In genomic region chr17:1627987-1628855, GRCh38 we compare ENCODE assay signal across 8 cellular contexts. TPM values are rescaled to one million over a fixed set of nuclear protein-coding genes. Genes with fewer than 3 reads are reported as not detected.
DNase-seq lines count a peak whose midpoint lies in the region; ATAC-seq, FAIRE-seq and TF ChIP-seq lines count a peak whose summit lies in the region.

SLC43A2 (minus strand) TSS chr17:1628834; CDS start chr17:1627874, 960 bp downstream.

- ATAC-seq in GM21447 (IDR thresholded peaks at IDR 0.05; ENCODE audit: unreplicated experiment) = peak; percentile 43
- peak; percentile 86 to 89 for ATAC-seq in natural killer cell treated with Interleukin-12 subunit alpha and Interleukin-12 subunit beta and Interleukin-15 and Interleukin-18, amount 100 ng/mL, for 72 hours
- peak; percentile 75 for ATAC-seq in stimulated activated naive CD8-positive, alpha-beta T cell treated with anti-CD3 and anti-CD28 coated beads, Interleukin-15, Interleukin-2, amounts not matched to agents 100 U/mL and 50 U/mL, for 24 hours

- no peak for FAIRE-seq in D721Med (lab: Jason Lieb, UNC)

- no peak for TF ChIP-seq CTCF in D721Med (IDR thresholded peaks at IDR 0.05; ENCODE audit: insufficient read depth, missing control alignments)

- peaks cover 2% of the 10 kb centered on the region for H3K27me3 Mint-ChIP-seq in IgD-negative memory B cell
- peaks cover 7 to 11% of the 10 kb centered on the region in 2 donors for H3K27me3 Mint-ChIP-seq in natural killer cell treated with Interleukin-12 subunit alpha and Interleukin-12 subunit beta and Interleukin-15 and Interleukin-18, amount 100 ng/mL, for 72 hours

- H3K9me3 Mint-ChIP-seq in IgD-negative memory B cell = no peaks in the 10 kb centered on the region
- no peaks in the 10 kb centered on the region for H3K9me3 Mint-ChIP-seq in natural killer cell treated with Interleukin-12 subunit alpha and Interleukin-12 subunit beta and Interleukin-15 and Interleukin-18, amount 100 ng/mL, for 72 hours

- peak within 1 kb of the TSS; percentile 95 to 100 (median 98) for H3K4me3 Mint-ChIP-seq in IgD-negative memory B cell
- peak within 1 kb of the TSS; percentile 87 for H3K4me3 Mint-ChIP-seq in natural killer cell treated with Interleukin-12 subunit alpha and Interleukin-12 subunit beta and Interleukin-15 and Interleukin-18, amount 100 ng/mL, for 72 hours

- peaks cover 3% of the 10 kb centered on the region for H3K36me3 Mint-ChIP-seq in IgD-negative memory B cell
- no peaks in the 10 kb centered on the region for H3K36me3 Mint-ChIP-seq in natural killer cell treated with Interleukin-12 subunit alpha and Interleukin-12 subunit beta and Interleukin-15 and Interleukin-18, amount 100 ng/mL, for 72 hours

- H3K27ac Mint-ChIP-seq in IgD-negative memory B cell = peak within 1 kb of the TSS; percentile 95 to 100 (median 96)
- peak within 1 kb of the TSS; percentile 56 to 81 for H3K27ac Mint-ChIP-seq in natural killer cell treated with Interleukin-12 subunit alpha and Interleukin-12 subunit beta and Interleukin-15 and Interleukin-18, amount 100 ng/mL, for 72 hours

- DNase-seq in D721Med (ENCODE audit: insufficient read length, low spot score) (peak; percentile 91), RKO (ENCODE audit: low spot score) (peak; percentile 87), activated gamma-delta T cell (lab: John Stamatoyannopoulos, UW) (peak; percentile 68), fibroblast of the conjunctiva (ENCODE audit: low read depth) (peak; percentile 30)
- peak; percentile 86 for DNase-seq in natural killer cell treated with Interleukin-12 subunit alpha and Interleukin-12 subunit beta and Interleukin-15 and Interleukin-18, amount 100 ng/mL, for 72 hours (ENCODE audit: low spot score)
- peak; percentile 85 for DNase-seq in stimulated activated naive CD8-positive, alpha-beta T cell treated with anti-CD3 and anti-CD28 coated beads, Interleukin-15, Interleukin-2, amounts not matched to agents 100 U/mL and 50 U/mL, for 24 hours

- peaks cover 37 to 39% (median 37%) of the 10 kb centered on the region in 3 donors for H3K4me1 Mint-ChIP-seq in IgD-negative memory B cell
- peaks cover 12 to 14% of the 10 kb centered on the region in 2 donors for H3K4me1 Mint-ChIP-seq in natural killer cell treated with Interleukin-12 subunit alpha and Interleukin-12 subunit beta and Interleukin-15 and Interleukin-18, amount 100 ng/mL, for 72 hours (ENCODE audit: low read depth in 2 of 2)

RNA-seq across cellular contexts. Expression of gene SLC43A2, which starts in this region (rescaled TPM):
- 27.3 TPM for polyA plus RNA-seq in IgD-negative memory B cell
- 1 to 10 TPM; 4.9 to 5.0 TPM for total RNA-seq in natural killer cell treated with Interleukin-12 subunit alpha and Interleukin-12 subunit beta and Interleukin-15 and Interleukin-18, amount 100 ng/mL, for 72 hours

Comparison
In these comparisons a context has a peak if more than half of its experiments do, and no peak if none do; other contexts are left out.
1. Peak in every context shown above with its lines: DNase-seq and ATAC-seq.
2. DNase-seq: peak in every context shown above with its lines; median percentile 91 in D721Med; 87 in RKO; 86 in natural killer cell treated with Interleukin-12 subunit alpha and Interleukin-12 subunit beta and Interleukin-15 and Interleukin-18, amount 100 ng/mL, for 72 hours; 85 in stimulated activated naive CD8-positive, alpha-beta T cell treated with anti-CD3 and anti-CD28 coated beads, Interleukin-15, Interleukin-2, amounts not matched to agents 100 U/mL and 50 U/mL, for 24 hours; 68 in activated gamma-delta T cell; 30 in fibroblast of the conjunctiva.